In the genomic region with DNA sequence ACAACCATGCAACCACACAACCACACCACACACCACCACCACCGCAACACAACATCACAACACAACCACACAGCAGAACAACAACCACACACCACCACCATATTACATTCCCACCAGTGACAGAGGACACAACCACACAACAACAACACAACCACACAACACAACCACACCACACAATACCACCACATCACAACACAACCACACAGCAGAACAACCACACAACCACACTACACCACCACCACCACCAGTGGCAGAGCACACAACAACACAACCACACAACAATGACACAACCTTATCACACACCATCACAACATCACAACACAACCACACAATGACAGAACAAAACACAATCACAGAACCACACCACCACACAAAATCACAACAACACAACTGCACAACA, we compare ENCODE assay signal across 1 cellular context.
TF ChIP-seq lines count a peak whose summit lies in the region.

No MANE protein-coding gene starts in this region.

TF ChIP-seq in H1, 55 proteins besides CTCF, POLR2A, EP300 and RAD21:
- TF ChIP-seq ATF2 (IDR thresholded peaks at IDR 0.05; ENCODE audit: low read length) (no peak), HDAC6 (IDR thresholded peaks at IDR 0.05; ENCODE audit: low read depth, low read length) (no peak), SP1 (IDR thresholded peaks at IDR 0.05; ENCODE audit: low read depth, low read length) (no peak), JUND (IDR thresholded peaks at IDR 0.05; ENCODE audit: low read length) (no peak), BRCA1 (IDR thresholded peaks at IDR 0.05; ENCODE audit: low read depth, low read length) (no peak), CBX5 (IDR thresholded peaks at IDR 0.05; ENCODE audit: low read depth, low read length) (no peak), GABPA (IDR thresholded peaks at IDR 0.05; ENCODE audit: borderline replicate concordance, insufficient read depth, low read length) (no peak), KDM5A (IDR thresholded peaks at IDR 0.05; ENCODE audit: low read length) (no peak), SUZ12 (IDR thresholded peaks at IDR 0.05; ENCODE audit: low read length) (no peak), POU5F1 (IDR thresholded peaks at IDR 0.05; ENCODE audit: low read depth, low read length) (no peak), NRF1 (IDR thresholded peaks at IDR 0.05; ENCODE audit: low read depth, low read length) (no peak), YY1 (IDR thresholded peaks at IDR 0.05; ENCODE audit: low read depth, low read length) (no peak), FOSL1 (IDR thresholded peaks at IDR 0.05; ENCODE audit: insufficient read depth, low read depth, low read length) (no peak), TEAD4 (IDR thresholded peaks at IDR 0.05; ENCODE audit: low read depth, low read length) (no peak), TAF1 (IDR thresholded peaks at IDR 0.05; ENCODE audit: low read depth, low read length) (no peak), ASH2L (IDR thresholded peaks at IDR 0.05; ENCODE audit: low read length) (no peak), SIRT6 (IDR thresholded peaks at IDR 0.05; ENCODE audit: low read length) (no peak)
- TF ChIP-seq, protein P1, sequence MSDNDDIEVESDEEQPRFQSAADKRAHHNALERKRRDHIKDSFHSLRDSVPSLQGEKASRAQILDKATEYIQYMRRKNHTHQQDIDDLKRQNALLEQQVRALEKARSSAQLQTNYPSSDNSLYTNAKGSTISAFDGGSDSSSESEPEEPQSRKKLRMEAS (IDR thresholded peaks at IDR 0.05) = no peak
